Comparison of ENCODE assay signal across 16 cellular contexts in genomic region chr1:1081311-1082238, GRCh38. TPM values are rescaled to one million over a fixed set of nuclear protein-coding genes. Genes with fewer than 3 reads are reported as not detected.
DNase-seq lines count a peak whose midpoint lies in the region; ATAC-seq and TF ChIP-seq lines count a peak whose summit lies in the region.
"Had no signal": no experiment of that assay in that cellular context is flagged by ENCODE, and none has a peak within 500 bp of the region (broad histone marks: within the 10 kb centered on the region; RNA-seq: fewer than 3 reads in every experiment).

No MANE protein-coding gene starts in this region.

- H3K27ac ChIP-seq in endodermal cell (ENCODE audit: low read depth, low read length) (no peak overlapping the region), ovary (no peak overlapping the region)
- H3K27ac ChIP-seq: uterus had no signal

- H3K4me3 Mint-ChIP-seq in endodermal cell = no peak overlapping the region
- no peak overlapping the region for H3K4me3 Mint-ChIP-seq in activated T-helper 2 cell treated with anti-CD3 and anti-CD28 coated beads, Interferon-gamma antibody, Interleukin-2, Interleukin-4, amounts not matched to agents 10 μg/mL and 5 μg/mL and 100 μg/mL, durations not matched to agents 14 hours and 24 hours and 36 hours (ENCODE audit: low read depth)
- H3K4me3 Mint-ChIP-seq: naive thymus-derived CD8-positive, alpha-beta T cell; T-helper 17 cell had no signal

- intact Hi-C loops in ovary (cut with DNase I) = no loop called here
- intact Hi-C loops in activated T-helper 2 cell treated with anti-CD3 and anti-CD28 coated beads, Interferon-gamma antibody, Interleukin-2, Interleukin-4, amounts not matched to agents 10 μg/mL and 5 μg/mL and 100 μg/mL, durations not matched to agents 14 hours and 24 hours and 36 hours (cut with micrococcal nuclease) = no loop called here

- H3K27me3 ChIP-seq in endodermal cell (ENCODE audit: control insufficient read depth, insufficient read depth, low read length, poor library complexity, severe bottlenecking) = peaks cover 11% of the 10 kb centered on the region
- no peaks in the 10 kb centered on the region for H3K27me3 ChIP-seq in ovary
- H3K27me3 ChIP-seq: uterus had no signal

- H3K27me3 Mint-ChIP-seq in endodermal cell (ENCODE audit: insufficient read depth) = peaks cover 3% of the 10 kb centered on the region
- no peaks in the 10 kb centered on the region for H3K27me3 Mint-ChIP-seq in activated T-helper 2 cell treated with anti-CD3 and anti-CD28 coated beads, Interferon-gamma antibody, Interleukin-2, Interleukin-4, amounts not matched to agents 10 μg/mL and 5 μg/mL and 100 μg/mL, durations not matched to agents 14 hours and 24 hours and 36 hours (ENCODE audit: low read depth)
- H3K27me3 Mint-ChIP-seq: naive thymus-derived CD8-positive, alpha-beta T cell; T-helper 17 cell had no signal

- no peak for TF ChIP-seq CTCF in endodermal cell (conservative IDR thresholded peaks at IDR 0.05)
- no peak for TF ChIP-seq CTCF in ovary (IDR thresholded peaks at IDR 0.05)

- no peak overlapping the region for H3K27ac Mint-ChIP-seq in endodermal cell
- H3K27ac Mint-ChIP-seq in activated T-helper 2 cell treated with anti-CD3 and anti-CD28 coated beads, Interferon-gamma antibody, Interleukin-2, Interleukin-4, amounts not matched to agents 10 μg/mL and 5 μg/mL and 100 μg/mL, durations not matched to agents 14 hours and 24 hours and 36 hours = no peak overlapping the region
- H3K27ac Mint-ChIP-seq: T-helper 17 cell had no signal

- no peak for TF ChIP-seq EP300 in ovary (IDR thresholded peaks at IDR 0.05)

- peaks cover 7% of the 10 kb centered on the region for H3K4me1 ChIP-seq in endodermal cell (ENCODE audit: control insufficient read depth, insufficient read depth, low read length)
- peaks cover 11% of the 10 kb centered on the region for H3K4me1 ChIP-seq in ovary (ENCODE audit: insufficient read depth)

- H3K4me3 ChIP-seq in endodermal cell (ENCODE audit: low read length) (no peak overlapping the region), ovary (no peak overlapping the region)
- H3K4me3 ChIP-seq: uterus had no signal

- no peak for TF ChIP-seq POLR2A in ovary (IDR thresholded peaks at IDR 0.05)

- H3K36me3 Mint-ChIP-seq in endodermal cell (ENCODE audit: low read depth) = peaks cover 2% of the 10 kb centered on the region
- no peaks in the 10 kb centered on the region for H3K36me3 Mint-ChIP-seq in activated T-helper 2 cell treated with anti-CD3 and anti-CD28 coated beads, Interferon-gamma antibody, Interleukin-2, Interleukin-4, amounts not matched to agents 10 μg/mL and 5 μg/mL and 100 μg/mL, durations not matched to agents 14 hours and 24 hours and 36 hours (ENCODE audit: low read depth)

- 87 to 91% methylated on average over 22 to 52 of the region's 52 CpGs for WGBS in endodermal cell (ENCODE audit: insufficient coverage in 1 of 2, insufficient read length in 1 of 2), 2 experiments
- WGBS in ovary, 3 donors = 80 to 89% (median 81%) methylated on average over 51 to 52 of the region's 52 CpGs

- H3K9me3 ChIP-seq in endodermal cell (ENCODE audit: control insufficient read depth, low read length) (no peaks in the 10 kb centered on the region), ovary (no peaks in the 10 kb centered on the region)
- H3K9me3 ChIP-seq: uterus had no signal

- H3K9me3 Mint-ChIP-seq in endodermal cell = no peaks in the 10 kb centered on the region
- H3K9me3 Mint-ChIP-seq in activated T-helper 2 cell treated with anti-CD3 and anti-CD28 coated beads, Interferon-gamma antibody, Interleukin-2, Interleukin-4, amounts not matched to agents 10 μg/mL and 5 μg/mL and 100 μg/mL, durations not matched to agents 14 hours and 24 hours and 36 hours = no peaks in the 10 kb centered on the region
- H3K9me3 Mint-ChIP-seq: naive thymus-derived CD8-positive, alpha-beta T cell had no signal

- no peak overlapping the region for H3K9ac ChIP-seq in endodermal cell (ENCODE audit: extremely low read depth, low read length, poor library complexity, severe bottlenecking)

- no peak for ATAC-seq in HG02970 (IDR thresholded peaks at IDR 0.05; ENCODE audit: low FRiP score, unreplicated experiment)
- ATAC-seq: naive thymus-derived CD8-positive, alpha-beta T cell; sciatic nerve; T-helper 17 cell had no signal

- peaks cover 2% of the 10 kb centered on the region for H3K4me1 Mint-ChIP-seq in endodermal cell
- no peaks in the 10 kb centered on the region for H3K4me1 Mint-ChIP-seq in activated T-helper 2 cell treated with anti-CD3 and anti-CD28 coated beads, Interferon-gamma antibody, Interleukin-2, Interleukin-4, amounts not matched to agents 10 μg/mL and 5 μg/mL and 100 μg/mL, durations not matched to agents 14 hours and 24 hours and 36 hours (ENCODE audit: low read depth)

- DNase-seq in stimulated activated CD4-positive, alpha-beta T cell treated with anti-CD3 and anti-CD28 coated beads, Interleukin-15, amount 100 ng/mL, for 24 hours = peak; percentile 2
- DNase-seq in stimulated activated CD4-positive, alpha-beta T cell treated with anti-CD3 and anti-CD28 coated beads, Interleukin-2, amount 100 ng/mL, for 48 hours = no peak
- DNase-seq in endodermal cell (peak; percentile 42), ovary (peak in 4 of 5 donors; percentile 7 to 39 (median 23)), cortex of kidney (lab: John Stamatoyannopoulos, UW) (no peak), NCI-H510A (lab: John Stamatoyannopoulos, UW) (no peak)
- DNase-seq in activated T-helper 2 cell treated with anti-CD3 and anti-CD28 coated beads, Interferon-gamma antibody, Interleukin-2, Interleukin-4, amounts not matched to agents 10 μg/mL and 5 μg/mL and 100 μg/mL, durations not matched to agents 14 hours and 24 hours and 36 hours (ENCODE audit: low spot score) = no peak
- DNase-seq: AML-193; DMS153; NCI-H2081; stimulated activated CD4-positive, alpha-beta T cell treated with anti-CD3 and anti-CD28 coated beads, Interleukin-4, amount 100 ng/mL, for 4 hours had no signal

- H3K36me3 ChIP-seq in endodermal cell (ENCODE audit: control insufficient read depth, insufficient read depth, low read length) (no peaks in the 10 kb centered on the region), ovary (no peaks in the 10 kb centered on the region)
- H3K36me3 ChIP-seq: uterus had no signal

RNA-seq across cellular contexts. Expression of gene RNF223, which starts 7.5 kb away (rescaled TPM):
- total RNA-seq in endodermal cell (not detected), ovary (under 1 TPM in 2 of 7 donors, not detected in 5; 0.36 to 0.92 TPM)
- not detected for polyA plus RNA-seq in endodermal cell (2013, experiment 1 of 2)
- polyA plus RNA-seq in endodermal cell (2013, experiment 2 of 2) = not detected
- not detected for polyA plus RNA-seq in ovary
- not detected in 2 replicates for total RNA-seq in activated T-helper 2 cell treated with anti-CD3 and anti-CD28 coated beads, Interferon-gamma antibody, Interleukin-2, Interleukin-4, amounts not matched to agents 10 μg/mL and 5 μg/mL and 100 μg/mL, durations not matched to agents 14 hours and 24 hours and 36 hours
- total RNA-seq: naive thymus-derived CD8-positive, alpha-beta T cell; sciatic nerve; T-helper 17 cell; uterus had no signal
- polyA plus RNA-seq: naive thymus-derived CD8-positive, alpha-beta T cell had no signal

RNA-seq across cellular contexts. Expression of gene C1orf159, which starts 34.3 kb away (rescaled TPM):
- total RNA-seq in endodermal cell = 10 to 100 TPM; 23.1 to 29.5 TPM
- polyA plus RNA-seq in endodermal cell (2013, experiment 1 of 2) = 22.6 TPM
- 22.5 TPM for polyA plus RNA-seq in endodermal cell (2013, experiment 2 of 2)
- 10 to 100 TPM in 4 of 7 donors, 1 to 10 TPM in 3; 5.3 to 22.1 (median 10.7) TPM for total RNA-seq in ovary
- 1 to 10 TPM in 1 of 2 donors, under 1 TPM in 1; 0.28 to 8.5 TPM for polyA plus RNA-seq in ovary
- 20.5 and 22.1 TPM in 2 replicates for total RNA-seq in activated T-helper 2 cell treated with anti-CD3 and anti-CD28 coated beads, Interferon-gamma antibody, Interleukin-2, Interleukin-4, amounts not matched to agents 10 μg/mL and 5 μg/mL and 100 μg/mL, durations not matched to agents 14 hours and 24 hours and 36 hours

Comparison
In these comparisons a context has a peak if more than half of its experiments do, and no peak if none do; other contexts are left out.
1. DNase-seq: peak in stimulated activated CD4-positive, alpha-beta T cell treated with anti-CD3 and anti-CD28 coated beads, Interleukin-15, amount 100 ng/mL, for 24 hours (single experiment), endodermal cell (single experiment) and ovary (4 of 5); none in stimulated activated CD4-positive, alpha-beta T cell treated with anti-CD3 and anti-CD28 coated beads, Interleukin-2, amount 100 ng/mL, for 48 hours (0 of 2), cortex of kidney (single experiment), activated T-helper 2 cell treated with anti-CD3 and anti-CD28 coated beads, Interferon-gamma antibody, Interleukin-2, Interleukin-4, amounts not matched to agents 10 μg/mL and 5 μg/mL and 100 μg/mL, durations not matched to agents 14 hours and 24 hours and 36 hours (single experiment) and NCI-H510A (single experiment).